Comparison of ENCODE assay signal across 9 cellular contexts in the genomic region with DNA sequence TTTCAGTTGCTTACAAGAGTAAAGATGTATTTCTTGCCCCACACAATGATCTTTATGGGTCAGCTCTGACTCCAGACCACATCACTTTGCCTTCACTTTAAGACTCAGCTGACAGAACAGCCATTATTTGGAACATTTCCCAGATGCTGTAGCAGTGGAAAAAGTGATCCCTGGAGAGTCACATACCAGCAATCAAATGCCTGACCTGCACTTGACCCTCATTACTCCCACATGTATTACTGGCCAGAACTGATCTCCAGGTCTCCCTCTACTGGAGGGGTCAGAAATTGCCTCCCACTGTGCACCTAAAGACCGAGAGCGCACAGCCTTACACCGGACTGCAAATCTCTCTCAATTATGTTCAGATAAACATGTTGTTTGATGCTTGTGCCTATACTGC.
A peak's percentile ranks its signal among the peaks of the same experiment; 100 is the strongest.
DNase-seq lines count a peak whose midpoint lies in the region; ATAC-seq and TF ChIP-seq lines count a peak whose summit lies in the region.
"Had no signal": no experiment of that assay in that cellular context is flagged by ENCODE, and none has a peak within 500 bp of the region (broad histone marks: within the 10 kb centered on the region; RNA-seq: fewer than 3 reads in every experiment).

No MANE protein-coding gene starts in this region.

- peak; percentile 64 for TF ChIP-seq CTCF in AG09309 (IDR thresholded peaks at IDR 0.05; ENCODE audit: control insufficient read depth, insufficient read depth, low read depth, low read length, missing control alignments)

- peak; percentile 92 for DNase-seq in AG09309 (ENCODE audit: low read depth)
- peak; percentile 54 for DNase-seq in HS-27A (ENCODE audit: low read depth)
- peak; percentile 13 for DNase-seq in amniotic stem cell (lab: John Stamatoyannopoulos, UW)
- peak; percentile 66 for DNase-seq in islet precursor cell
- no peak for DNase-seq in activated CD4-positive, alpha-beta T cell treated with anti-CD3 and anti-CD28 coated beads, Interleukin-2, amount 50 U/mL, for 4 hours
- DNase-seq in NCI-H2196 (lab: John Stamatoyannopoulos, UW; ENCODE audit: unreplicated experiment), result no peak

- ATAC-seq in GM19455 (IDR thresholded peaks at IDR 0.05; ENCODE audit: unreplicated experiment), result no peak
- no peak for ATAC-seq in GM19351 (IDR thresholded peaks at IDR 0.05; ENCODE audit: unreplicated experiment)
- ATAC-seq: activated CD4-positive, CD25-positive, alpha-beta regulatory T cell treated with anti-CD3 and anti-CD28 coated beads, Interleukin-2, amount 50 U/mL, for 24 hours had no signal

- no peak overlapping the region for H3K4me3 ChIP-seq in AG09309 (ENCODE audit: control insufficient read depth, low read depth, low read length)

Comparison
In these comparisons a context has a peak if more than half of its experiments do, and no peak if none do; other contexts are left out.
1. DNase-seq: peak in AG09309 (single experiment), HS-27A (single experiment), amniotic stem cell (single experiment) and islet precursor cell (single experiment); none in activated CD4-positive, alpha-beta T cell treated with anti-CD3 and anti-CD28 coated beads, Interleukin-2, amount 50 U/mL, for 4 hours (0 of 2) and NCI-H2196 (single experiment).